In the genomic region with DNA sequence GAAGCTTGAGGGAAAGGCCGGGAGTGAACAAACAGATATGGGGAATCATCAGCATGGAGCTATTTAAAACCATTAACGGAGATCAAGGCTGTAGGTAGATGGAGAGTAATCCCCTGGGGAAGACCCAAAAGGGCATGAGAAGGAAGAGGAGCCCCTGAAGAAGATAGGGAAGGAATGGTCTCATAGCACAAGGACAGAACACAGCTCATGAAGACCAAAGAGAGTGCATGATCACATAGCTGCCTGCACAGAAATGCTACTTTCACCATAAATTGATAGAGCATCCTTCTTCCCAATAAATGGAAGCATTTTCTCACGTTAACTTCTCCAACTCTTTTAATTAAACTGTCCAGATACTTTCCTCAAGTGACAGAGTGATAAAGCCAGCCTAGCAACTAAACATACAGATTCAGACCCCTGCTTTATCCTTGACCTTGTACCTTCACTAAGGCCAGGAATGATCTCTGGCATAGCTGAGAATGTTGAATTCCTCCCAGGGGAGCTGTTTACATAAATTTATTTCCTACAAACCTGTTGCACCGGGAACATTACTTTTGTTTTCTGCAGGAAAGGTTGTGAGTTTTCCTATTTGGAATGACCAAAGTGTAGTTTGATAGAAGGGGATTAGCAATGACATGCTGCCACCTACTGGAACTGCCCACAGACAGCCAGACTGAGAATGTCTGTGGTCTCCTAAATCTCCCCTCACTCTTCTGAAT, we compare ENCODE assay signal across 8 cellular contexts.
DNase-seq lines count a peak whose midpoint lies in the region; ATAC-seq, FAIRE-seq and TF ChIP-seq lines count a peak whose summit lies in the region.

No MANE protein-coding gene starts in this region.

- peaks cover 0 to 1% of the 10 kb centered on the region in 2 experiments for H3K36me3 ChIP-seq in keratinocyte (ENCODE audit: control insufficient read depth in 2 of 2, extremely low read depth in 1 of 2, insufficient read depth in 2 of 2, low read length in 2 of 2)

- H3K4me1 ChIP-seq in keratinocyte (ENCODE audit: control insufficient read depth, extremely low read depth, insufficient read depth, low read length), result no peaks in the 10 kb centered on the region

- TF ChIP-seq CTCF in GM12864 (IDR thresholded peaks at IDR 0.05; ENCODE audit: low read depth, low read length, missing control alignments) (peak; percentile 64), keratinocyte (optimal IDR thresholded peaks at IDR 0.05 in 1 of 3, IDR thresholded peaks at IDR 0.05 in 1 of 3, conservative IDR thresholded peaks at IDR 0.05 in 1 of 3; ENCODE audit: extremely low read depth in 1 of 3, insufficient read depth in 2 of 3, low read length in 3 of 3) (peak; percentile 69 to 81 (median 80))

- no peak overlapping the region for H3K9ac ChIP-seq in keratinocyte (ENCODE audit: control insufficient read depth, extremely low read depth, insufficient read depth, low read length)

- dilution Hi-C loops in keratinocyte (cut with MboI; ENCODE audit: extremely low pct_ligation_motif_present, low sequenced_read_pairs), result no loop called here

- no peak overlapping the region for H2AFZ ChIP-seq in keratinocyte (ENCODE audit: control insufficient read depth, low read length)

- no peak overlapping the region for H3K4me3 ChIP-seq in GM12864 (ENCODE audit: low read depth, low read length)
- H3K4me3 ChIP-seq in keratinocyte (ENCODE audit: control insufficient read depth in 2 of 3, extremely low read depth in 1 of 3, insufficient read depth in 2 of 3, low read depth in 1 of 3, low read length in 3 of 3), result no peak overlapping the region

- FAIRE-seq in keratinocyte (lab: Jason Lieb, UNC), result peak; percentile 57

- H3K9me1 ChIP-seq in keratinocyte (ENCODE audit: control insufficient read depth, extremely low read depth, insufficient read depth, low read length), result no peaks in the 10 kb centered on the region

- H3K4me2 ChIP-seq in keratinocyte (ENCODE audit: control insufficient read depth, extremely low read depth, insufficient read depth, low read depth, low read length), result no peak overlapping the region

- no peaks in the 10 kb centered on the region for H3K79me2 ChIP-seq in keratinocyte (ENCODE audit: control insufficient read depth, insufficient read depth, low read length)

- no peak for DNase-seq in GM12864 (ENCODE audit: low read depth)
- DNase-seq in NCI-H146 treated with DMSO at 0.1 percent for 48 hours (lab: John Stamatoyannopoulos, UW; ENCODE audit: unreplicated experiment), result peak; percentile 20
- DNase-seq in astrocyte of the hippocampus (ENCODE audit: low read depth, low spot score), result peak; percentile 66
- DNase-seq in keratinocyte (ENCODE audit: low read depth, low spot score), result no peak
- DNase-seq in activated T-cell treated with anti-CD3 and anti-CD28 coated beads, Interleukin-2, amount 50 U/mL, for 1 hour, result no peak
- DNase-seq in cortex of kidney (lab: John Stamatoyannopoulos, UW), result no peak

- no peaks in the 10 kb centered on the region for H3K9me3 ChIP-seq in keratinocyte (ENCODE audit: control insufficient read depth, low read depth, low read length)

- no peaks in the 10 kb centered on the region for H4K20me1 ChIP-seq in keratinocyte (ENCODE audit: control insufficient read depth, extremely low read depth, insufficient read depth, low read length)

- H3K27ac ChIP-seq in keratinocyte (ENCODE audit: control insufficient read depth, insufficient read depth, low read length), result no peak overlapping the region

- no peaks in the 10 kb centered on the region for H3K27me3 ChIP-seq in keratinocyte (ENCODE audit: control insufficient read depth, extremely low read depth, insufficient read depth, low read length)

- no peak for ATAC-seq in GM21737 (IDR thresholded peaks at IDR 0.05; ENCODE audit: unreplicated experiment)
- ATAC-seq in HG02588 (IDR thresholded peaks at IDR 0.05; ENCODE audit: unreplicated experiment), result no peak

Comparison
In these comparisons a context has a peak if more than half of its experiments do, and no peak if none do; other contexts are left out.
1. DNase-seq: peak in NCI-H146 treated with DMSO at 0.1 percent for 48 hours (single experiment) and astrocyte of the hippocampus (single experiment); none in GM12864 (single experiment), keratinocyte (single experiment), activated T-cell treated with anti-CD3 and anti-CD28 coated beads, Interleukin-2, amount 50 U/mL, for 1 hour (single experiment) and cortex of kidney (single experiment).